In the genomic region with DNA sequence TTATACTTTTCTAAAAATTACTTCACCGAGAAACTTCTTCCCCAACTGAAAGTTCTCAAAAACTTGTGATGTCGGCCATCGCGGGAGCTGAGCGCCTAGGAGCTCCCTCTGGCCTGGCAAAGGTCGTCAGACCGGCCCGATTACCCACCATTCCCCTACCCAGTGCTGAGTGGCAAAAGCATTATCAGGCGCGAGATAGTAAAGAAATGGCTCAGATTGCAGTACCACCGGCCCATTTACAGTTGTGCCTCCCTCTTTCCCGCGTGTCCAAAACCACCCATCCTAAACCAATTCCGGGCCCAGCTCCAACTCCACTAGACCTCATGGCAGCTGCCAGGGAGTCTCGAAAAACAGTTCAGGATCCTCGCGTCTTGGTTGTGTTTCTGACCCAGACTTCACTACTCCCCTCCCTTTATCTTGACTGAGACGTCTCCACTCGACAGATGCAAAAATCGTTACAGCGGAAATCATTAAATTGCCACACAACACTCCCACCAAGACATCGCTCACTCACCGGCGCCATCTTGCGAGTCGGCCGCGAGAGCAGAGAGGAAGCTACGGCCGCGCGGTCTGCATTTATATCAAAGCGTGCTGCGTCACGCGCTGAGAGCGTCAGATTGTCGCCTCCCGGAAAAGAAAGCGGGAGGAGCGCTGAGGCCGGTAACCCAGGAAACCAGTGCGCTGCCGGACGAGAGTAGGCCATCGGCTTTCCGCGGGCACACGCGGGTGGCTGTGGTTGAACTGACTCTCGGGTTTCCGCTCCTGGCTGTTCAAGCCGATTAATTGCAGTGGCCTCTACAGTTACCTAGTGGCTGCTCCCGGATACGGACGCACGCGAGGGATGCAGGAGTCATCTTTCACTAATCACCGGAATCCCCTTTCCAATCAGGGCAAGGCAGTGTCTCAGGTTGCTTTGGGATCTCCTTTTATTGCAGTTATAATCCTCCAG, we compare ENCODE assay signal across 8 cellular contexts. TPM values are rescaled to one million over a fixed set of nuclear protein-coding genes. Genes with fewer than 3 reads are reported as not detected.
A peak's percentile ranks its signal among the peaks of the same experiment; 100 is the strongest.
DNase-seq lines count a peak whose midpoint lies in the region; ATAC-seq, FAIRE-seq and TF ChIP-seq lines count a peak whose summit lies in the region.

RPL22L1 (minus strand) TSS at position 551 of the 949 bp plus-strand sequence; CDS start at position 523, 28 bp downstream.

- H3K56ac ChIP-seq in H1 (replicated peaks; ENCODE audit: insufficient read length, low read depth, low read length): peak within 1 kb of the TSS; percentile 94

- no peaks in the 10 kb centered on the region for H3K23me2 ChIP-seq in H1 (ENCODE audit: low read depth, low read length)

- peaks cover 5 to 25% of the 10 kb centered on the region in 2 experiments; a peak in 3 of 4 replicates for H3K79me2 ChIP-seq in H1 (ENCODE audit: control insufficient read depth in 1 of 2, insufficient read depth in 2 of 2, low read length in 2 of 2)

- TF ChIP-seq EP300 in H1 (IDR thresholded peaks at IDR 0.05; ENCODE audit: borderline replicate concordance in 1 of 2, low read depth in 2 of 2, low read length in 2 of 2): peak in 1 of 2 experiments; percentile 4; a peak in 1 of 3 replicates

- TF ChIP-seq POLR2A in H1 (IDR thresholded peaks at IDR 0.05; ENCODE audit: control extremely low read depth in 1 of 2, low read depth in 2 of 2, low read length in 2 of 2): peak; percentile 98 to 99

- H4K91ac ChIP-seq in H1 (replicated peaks; ENCODE audit: insufficient read length, low read length): peak within 1 kb of the TSS; percentile 52

- H3K4me3 ChIP-seq in H1 (ENCODE audit: extremely low read depth in 1 of 4, insufficient read depth in 2 of 4, low read depth in 3 of 4, low read length in 4 of 4): peak within 1 kb of the TSS; percentile 80 to 93 (median 86)

- peak within 1 kb of the TSS; percentile 95 for H4K8ac ChIP-seq in H1 (ENCODE audit: extremely low read depth, insufficient read depth, low read length)

- CTCF ChIA-PET in H1 (lab: Charles Lee; ENCODE audit: partially characterized antibody): interaction anchor here (1.2 to 1.5 kb wide), 2 partner anchors 16 to 1084 kb away, joined by 3 to 4 read pairs; no protein-coding TSS in a partner anchor

- H2BK12ac ChIP-seq in H1 (ENCODE audit: low read depth, low read length): peak within 1 kb of the TSS; percentile 41; the same call in 1 of the 2 replicates

- H4K5ac ChIP-seq in H1 (ENCODE audit: insufficient read length, low read depth, low read length): peak within 1 kb of the TSS; percentile 92

- no peak; a peak in 1 of 4 replicates for TF ChIP-seq RAD21 in H1 (IDR thresholded peaks at IDR 0.05 in 1 of 2, conservative IDR thresholded peaks at IDR 0.05 in 1 of 2; ENCODE audit: low read depth in 2 of 2, low read length in 2 of 2)

- POLR2A ChIA-PET in H1 (lab: Charles Lee; ENCODE audit: partially characterized antibody): interaction anchor here (0.6 to 4.0 kb wide), 26 partner anchors 12 to 513 kb away, joined by 3 to 32 read pairs (median 4); partner anchors contain the start of genes EIF5A2 and SKIL

- 1% methylated on average over 59 of the region's 59 CpGs; no CpG with 5 or more reads in 1 of the 2 experiments for WGBS in H1 (ENCODE audit: extremely low coverage in 1 of 2, insufficient coverage in 1 of 2, insufficient read length in 1 of 2, insufficient replicate concordance in 2 of 2, low coverage in 1 of 2, low lambda C conversion rate in 2 of 2, missing lambda C conversion rate in 1 of 2), 2 experiments

- H3K79me1 ChIP-seq in H1 (ENCODE audit: low read depth, low read length): no peaks in the 10 kb centered on the region

- H3K4me1 ChIP-seq in H1 (replicated peaks in 1 of 4; ENCODE audit: control insufficient read depth in 3 of 4, insufficient read depth in 4 of 4, low read length in 3 of 4): peaks cover 0 to 6% (median 2%) of the 10 kb centered on the region in 4 experiments; a peak in 5 of 7 replicates

- H2AK5ac ChIP-seq in H1 (ENCODE audit: low read depth, low read length): no peak within 1 kb of the TSS

- TF ChIP-seq CTCF in H1 (IDR thresholded peaks at IDR 0.05; ENCODE audit: control extremely low read depth in 1 of 3, insufficient read depth in 1 of 3, low read depth in 1 of 3, low read length in 3 of 3): peak in 2 of 3 experiments; percentile 2 to 8; a peak in 2 of 4 replicates

- H3K4ac ChIP-seq in H1 (replicated peaks; ENCODE audit: insufficient read length, low read depth, low read length): peak within 1 kb of the TSS; percentile 34

- H3K4me2 ChIP-seq in H1 (ENCODE audit: insufficient read depth in 1 of 2, low read depth in 2 of 2, low read length in 2 of 2): peak within 1 kb of the TSS; percentile 64 to 77

- no peak within 1 kb of the TSS for H3K23ac ChIP-seq in H1 (ENCODE audit: insufficient read length)

- FAIRE-seq in H1 (lab: Jason Lieb, UNC): peak; percentile 57

- H2BK5ac ChIP-seq in H1 (ENCODE audit: low read depth, low read length): peak within 1 kb of the TSS; percentile 92

- H3K14ac ChIP-seq in H1 (ENCODE audit: insufficient read length): no peak within 1 kb of the TSS

- H3K9ac ChIP-seq in H1 (replicated peaks in 1 of 4; ENCODE audit: extremely low read depth in 1 of 4, low read depth in 3 of 4, low read length in 3 of 4): peak within 1 kb of the TSS; percentile 91 to 99 (median 98)

- peak within 1 kb of the TSS; percentile 20 for H3K18ac ChIP-seq in H1 (ENCODE audit: extremely low read depth, low read length)

- peaks cover 2 to 5% of the 10 kb centered on the region in 2 experiments for H4K20me1 ChIP-seq in H1 (replicated peaks in 1 of 2; ENCODE audit: control insufficient read depth in 1 of 2, insufficient read depth in 2 of 2, low read length in 2 of 2)

- H2BK15ac ChIP-seq in H1 (ENCODE audit: low read length): no peak within 1 kb of the TSS

- no peaks in the 10 kb centered on the region for H3K27me3 ChIP-seq in H1 (replicated peaks in 1 of 4; ENCODE audit: control insufficient read depth in 3 of 4, extremely low read depth in 1 of 4, insufficient read depth in 3 of 4, low read length in 3 of 4)

- no peak within 1 kb of the TSS for H2BK20ac ChIP-seq in H1 (ENCODE audit: low read length)

- ATAC-seq in GM19438 (IDR thresholded peaks at IDR 0.05; ENCODE audit: low read depth, unreplicated experiment): peak; percentile 94

- peak within 1 kb of the TSS; percentile 97 for H3K27ac ChIP-seq in H1 (ENCODE audit: low read depth, low read length)

- no peak within 1 kb of the TSS for H2BK120ac ChIP-seq in H1 (replicated peaks; ENCODE audit: low read depth, low read length)

- H3K9me3 ChIP-seq in H1 (ENCODE audit: insufficient read depth in 2 of 2, low read depth in 1 of 2, low read length in 1 of 2): no peaks in the 10 kb centered on the region

- H2AFZ ChIP-seq in H1 (ENCODE audit: low read length): peak within 1 kb of the TSS; percentile 73

- peaks cover 6 to 36% (median 22%) of the 10 kb centered on the region in 4 experiments for H3K36me3 ChIP-seq in H1 (ENCODE audit: control insufficient read depth in 2 of 4, insufficient read depth in 4 of 4, low read length in 3 of 4)

- DNase-seq in AG20443 (ENCODE audit: low spot score): peak; percentile 96
- peak; percentile 98 for DNase-seq in HK-2 (ENCODE audit: unreplicated experiment)
- peak; percentile 92 to 94 for DNase-seq in activated CD4-positive, alpha-beta T cell treated with anti-CD3 and anti-CD28 coated beads, Interleukin-2, amount 50 U/mL, for 48 hours
- peak; percentile 77 to 90 for DNase-seq in H1 (ENCODE audit: low read depth in 1 of 2, low spot score in 2 of 2)
- DNase-seq in mesenteric fat pad (ENCODE audit: low spot score): peak; percentile 98
- DNase-seq in stimulated activated CD8-positive, alpha-beta memory T cell treated with anti-CD3 and anti-CD28 coated beads, Interleukin-15, amount 100 ng/mL, for 48 hours (ENCODE audit: low read depth in 2 of 2): peak; percentile 89 to 90
- no peak for DNase-seq in SHP77 treated with DMSO at 0.1 percent for 48 hours (lab: John Stamatoyannopoulos, UW)

TF ChIP-seq in H1, 55 proteins besides CTCF, POLR2A, EP300 and RAD21 (continues in another document):
- 0 out of 2 replicates have a peak, but pooled peaks have one; percentile 35 for TF ChIP-seq SP4 (IDR thresholded peaks at IDR 0.05; ENCODE audit: low read length)
- TF ChIP-seq ASH2L (IDR thresholded peaks at IDR 0.05; ENCODE audit: low read length): peak; percentile 80
- TF ChIP-seq SP2 (IDR thresholded peaks at IDR 0.05; ENCODE audit: low read length): no peak
- no peak for TF ChIP-seq NANOG (IDR thresholded peaks at IDR 0.05; ENCODE audit: insufficient read depth, low read depth, low read length, poor library complexity, severe bottlenecking)
- TF ChIP-seq NRF1 (IDR thresholded peaks at IDR 0.05; ENCODE audit: low read depth, low read length): no peak
- no peak for TF ChIP-seq EGR1 (IDR thresholded peaks at IDR 0.05; ENCODE audit: borderline replicate concordance, low read depth, low read length)
- no peak for TF ChIP-seq SIRT6 (IDR thresholded peaks at IDR 0.05; ENCODE audit: low read length)
- peak; percentile 95 for TF ChIP-seq TAF7 (optimal IDR thresholded peaks at IDR 0.05; ENCODE audit: borderline replicate concordance, low read depth, low read length)
- no peak for TF ChIP-seq RFX5 (IDR thresholded peaks at IDR 0.05; ENCODE audit: borderline replicate concordance, low read depth, low read length)
- no peak for TF ChIP-seq SRF (IDR thresholded peaks at IDR 0.05; ENCODE audit: low read depth, low read length)
- peak; percentile 76 for TF ChIP-seq KDM5A (IDR thresholded peaks at IDR 0.05; ENCODE audit: low read length)
- TF ChIP-seq RNF2 (IDR thresholded peaks at IDR 0.05; ENCODE audit: borderline replicate concordance, low read depth, low read length, missing control alignments, poor library complexity, severe bottlenecking): no peak
- no peak for TF ChIP-seq SUZ12 (IDR thresholded peaks at IDR 0.05; ENCODE audit: low read length)
- TF ChIP-seq PHF8 (conservative IDR thresholded peaks at IDR 0.05; ENCODE audit: low read depth, low read length): peak; percentile 91
- peak; percentile 94 for TF ChIP-seq YY1 (IDR thresholded peaks at IDR 0.05; ENCODE audit: low read depth, low read length)
- 0 out of 2 replicates have a peak, but pooled peaks have one; percentile 22 for TF ChIP-seq SP1 (IDR thresholded peaks at IDR 0.05; ENCODE audit: low read depth, low read length)

RNA-seq across cellular contexts. Expression of gene RPL22L1, which starts in this region (rescaled TPM):
- total RNA-seq in H1 (2021; fragmentation: NEBNext Ultra II Directional; extraction: Animal tissue kit (Norgen Biotek cat#: 25700)): 271 and 280 TPM in 2 replicates
- polyA plus RNA-seq in H1 (2011; rRNA removed): 40.0 and 99.9 TPM in 2 replicates
- 158 TPM for polyA plus RNA-seq in H1 (2011; cell fraction: cytosol; rRNA removed)
- 10.1 TPM for polyA plus RNA-seq in H1 (2011; cell fraction: nucleus; rRNA removed)
- polyA plus RNA-seq in H1 (2012, experiment 1 of 2): 121 to 356 TPM (median 153 TPM) in 4 replicates
- polyA plus RNA-seq in H1 (2012, experiment 2 of 2): 1,071 TPM
- polyA plus RNA-seq in H1 (2013, experiment 1 of 2): 805 TPM
- 862 TPM for polyA plus RNA-seq in H1 (2013, experiment 2 of 2)
- polyA minus RNA-seq in H1 (2011; rRNA and poly(A)+ RNA removed): 6.2 and 6.6 TPM in 2 replicates
- polyA minus RNA-seq in H1 (2011; cell fraction: cytosol; rRNA and poly(A)+ RNA removed): 13.1 TPM
- polyA minus RNA-seq in H1 (2011; cell fraction: nucleus; rRNA and poly(A)+ RNA removed): 28.3 TPM
- 67.9 TPM for total RNA-seq in mesenteric fat pad
